ENCODE assay signal across 20 cellular contexts in the genomic region with DNA sequence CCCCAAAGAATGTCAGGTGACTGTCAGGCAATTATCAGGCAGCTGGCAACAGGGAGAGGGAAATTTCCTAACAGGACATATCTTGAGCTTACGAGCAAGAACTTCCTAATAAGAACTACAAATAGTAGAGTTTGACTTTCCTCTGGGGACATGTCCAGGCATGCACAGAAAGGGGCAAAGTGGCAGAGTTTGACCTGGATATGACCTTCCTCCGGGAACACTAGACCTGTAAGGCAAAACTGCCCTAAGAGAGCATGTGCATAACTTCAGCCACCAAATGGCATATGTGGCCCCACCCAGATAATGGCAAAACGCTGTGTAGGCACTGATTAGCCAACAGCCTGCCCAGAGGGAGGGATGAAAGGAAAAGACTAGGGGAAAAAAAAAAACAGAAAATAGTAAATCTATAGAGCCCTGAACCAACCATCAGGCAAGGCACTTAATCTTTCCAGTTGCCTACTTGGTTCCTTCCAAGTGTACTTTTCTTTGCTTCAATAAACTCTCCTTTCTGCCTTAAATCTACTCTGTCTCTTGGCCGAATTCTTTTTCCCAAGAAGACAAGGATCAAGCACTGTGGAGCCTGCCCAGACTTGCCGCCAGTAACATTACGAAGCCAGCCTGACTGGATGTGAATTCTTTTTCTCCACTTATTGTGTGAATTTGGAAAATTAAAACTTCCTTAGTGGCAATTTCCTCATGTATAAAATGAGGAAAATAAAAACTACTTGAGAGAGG.
DNase-seq lines count a peak whose midpoint lies in the region; ATAC-seq and TF ChIP-seq lines count a peak whose summit lies in the region.
"Had no signal": no experiment of that assay in that cellular context is flagged by ENCODE, and none has a peak within 500 bp of the region (broad histone marks: within the 10 kb centered on the region; RNA-seq: fewer than 3 reads in every experiment).

No MANE protein-coding gene starts in this region.

- H3K23ac ChIP-seq in mesenchymal stem cell (ENCODE audit: low read length in 2 of 2) = peak overlapping the region in 1 of 2 experiments; percentile 72

- peak overlapping the region in 1 of 2 experiments; percentile 15 for H3K4ac ChIP-seq in mesenchymal stem cell (ENCODE audit: low read depth in 1 of 2, low read length in 2 of 2)

- H3K27me3 Mint-ChIP-seq in T-cell = peaks cover 9% of the 10 kb centered on the region in 2 donors

- H3K9me3 Mint-ChIP-seq in T-cell = no peaks in the 10 kb centered on the region
- H3K9me3 Mint-ChIP-seq: activated naive CD8-positive, alpha-beta T cell treated with anti-CD3 and anti-CD28 coated beads, Interleukin-2, amount 50 U/mL, for 24 hours; natural killer cell had no signal

- WGBS in mesenchymal stem cell = 89% methylated on average over 3 of the region's 6 CpGs

- POLR2A ChIA-PET in T-cell (lab: Charles Lee) = no interaction called here

- no peak overlapping the region for H2BK12ac ChIP-seq in mesenchymal stem cell (ENCODE audit: low read length in 2 of 2)

- H3K36me3 Mint-ChIP-seq in T-cell = no peaks in the 10 kb centered on the region
- H3K36me3 Mint-ChIP-seq: memory B cell, natural killer cell had no signal

- H3K9me3 ChIP-seq in mesenchymal stem cell (ENCODE audit: control insufficient read depth, low read length) = no peaks in the 10 kb centered on the region
- H3K9me3 ChIP-seq: pancreas, sigmoid colon had no signal

- peak overlapping the region; percentile 34 for H2BK120ac ChIP-seq in mesenchymal stem cell (ENCODE audit: low read depth, low read length)

- no peak overlapping the region for H3K4me3 ChIP-seq in epithelial cell of esophagus (ENCODE audit: low read length)
- no peak overlapping the region for H3K4me3 ChIP-seq in mesenchymal stem cell (ENCODE audit: insufficient read depth in 1 of 2, low read depth in 1 of 2, low read length in 2 of 2)
- H3K4me3 ChIP-seq: pancreas, sigmoid colon had no signal

- ATAC-seq in T-cell (replicated peaks in 1 of 4) = no peak
- ATAC-seq: activated naive CD8-positive, alpha-beta T cell treated with anti-CD3 and anti-CD28 coated beads, Interleukin-2, amount 50 U/mL, for 24 hours; natural killer cell; pancreas had no signal

- H3K4me3 Mint-ChIP-seq in T-cell = no peak overlapping the region
- H3K4me3 Mint-ChIP-seq: activated naive CD8-positive, alpha-beta T cell treated with anti-CD3 and anti-CD28 coated beads, Interleukin-2, amount 50 U/mL, for 24 hours; memory B cell; natural killer cell had no signal

- no peak for TF ChIP-seq CTCF in epithelial cell of esophagus (IDR thresholded peaks at IDR 0.05; ENCODE audit: insufficient read depth, low read depth, low read length, missing control alignments)

- CTCF ChIA-PET in T-cell (lab: Charles Lee) = no interaction called here

- H2BK5ac ChIP-seq in mesenchymal stem cell (ENCODE audit: low read depth, low read length, poor library complexity, severe bottlenecking) = no peak overlapping the region

- no peaks in the 10 kb centered on the region for H3K79me1 ChIP-seq in mesenchymal stem cell (replicated peaks; ENCODE audit: low read length, poor library complexity, severe bottlenecking)

- no peak overlapping the region for H2AK5ac ChIP-seq in mesenchymal stem cell (ENCODE audit: low read length, severe bottlenecking)

- peak overlapping the region; percentile 68 for H4K91ac ChIP-seq in mesenchymal stem cell (ENCODE audit: low read length)

- no peak overlapping the region for H2BK15ac ChIP-seq in mesenchymal stem cell (ENCODE audit: low read depth, poor library complexity, severe bottlenecking)

- peak overlapping the region; percentile 78 to 79 for H3K18ac ChIP-seq in mesenchymal stem cell (ENCODE audit: low read depth in 1 of 2, low read length in 2 of 2)

- H3K27ac Mint-ChIP-seq in T-cell = no peak overlapping the region
- H3K27ac Mint-ChIP-seq: activated naive CD8-positive, alpha-beta T cell treated with anti-CD3 and anti-CD28 coated beads, Interleukin-2, amount 50 U/mL, for 24 hours; memory B cell; natural killer cell had no signal

- H3K4me1 Mint-ChIP-seq in T-cell = no peaks in the 10 kb centered on the region
- H3K4me1 Mint-ChIP-seq: activated naive CD8-positive, alpha-beta T cell treated with anti-CD3 and anti-CD28 coated beads, Interleukin-2, amount 50 U/mL, for 24 hours; memory B cell; natural killer cell had no signal

- peak overlapping the region; percentile 61 for H2AFZ ChIP-seq in mesenchymal stem cell (ENCODE audit: low read depth, low read length)

- no peak overlapping the region for H3K27ac ChIP-seq in mesenchymal stem cell (ENCODE audit: low read length, poor library complexity, severe bottlenecking)
- H3K27ac ChIP-seq: pancreas, sigmoid colon had no signal

- H3K27me3 ChIP-seq in mesenchymal stem cell (ENCODE audit: control insufficient read depth in 1 of 2, insufficient read depth in 1 of 2, low read length in 2 of 2) = peaks cover 0 to 10% of the 10 kb centered on the region in 2 experiments
- H3K27me3 ChIP-seq: pancreas, sigmoid colon had no signal

- no peak overlapping the region for H3K4me2 ChIP-seq in mesenchymal stem cell (ENCODE audit: low read length, poor library complexity, severe bottlenecking)

- DNase-seq in DMS 273 treated with DMSO at 0.1 percent for 48 hours (lab: John Stamatoyannopoulos, UW) = peak; percentile 2
- DNase-seq in NCI-H2171 (lab: John Stamatoyannopoulos, UW) = peak; percentile 38
- peak; percentile 80 for DNase-seq in epithelial cell of esophagus (ENCODE audit: low read depth)
- no peak for DNase-seq in mesenchymal stem cell
- DNase-seq in AG08396 (ENCODE audit: low spot score) = no peak
- no peak for DNase-seq in posterior vena cava (ENCODE audit: low spot score)
- DNase-seq in Kasumi-1 (lab: John Stamatoyannopoulos, UW) = no peak
- no peak for DNase-seq in T-cell
- DNase-seq: activated CD4-positive, alpha-beta T cell treated with anti-CD3 and anti-CD28 coated beads for 4 hours; activated effector memory CD4-positive, alpha-beta T cell treated with Interleukin-2 at 50 U/mL for 16 hours; activated naive CD8-positive, alpha-beta T cell treated with anti-CD3 and anti-CD28 coated beads, Interleukin-2, amount 50 U/mL, for 24 hours; H7; islet precursor cell; natural killer cell; NCI-H187 treated with DMSO at 0.1 percent for 48 hours; pancreas; sigmoid colon; stimulated activated CD4-positive, alpha-beta T cell treated with anti-CD3 and anti-CD28 coated beads, Interleukin-1b, Interleukin-23, amount 100 ng/mL, for 48 hours; stimulated activated naive CD4-positive, alpha-beta T cell had no signal

- H3K14ac ChIP-seq in mesenchymal stem cell (ENCODE audit: low read length in 2 of 2) = no peak overlapping the region

- H3K9ac ChIP-seq in mesenchymal stem cell (ENCODE audit: low read length) = no peak overlapping the region

- intact Hi-C loops in posterior vena cava (cut with DNase I) = no loop called here

- H4K8ac ChIP-seq in mesenchymal stem cell (ENCODE audit: low read length) = no peak overlapping the region

- no peaks in the 10 kb centered on the region for H3K36me3 ChIP-seq in mesenchymal stem cell (ENCODE audit: control insufficient read depth in 1 of 2, insufficient read depth in 2 of 2, low read depth in 1 of 2, low read length in 2 of 2)
- H3K36me3 ChIP-seq: pancreas, sigmoid colon had no signal

- H3K4me1 ChIP-seq in mesenchymal stem cell (ENCODE audit: control insufficient read depth, insufficient read depth, low read depth, low read length) = peaks cover 2% of the 10 kb centered on the region

Comparison
In these comparisons a context has a peak if more than half of its experiments do, and no peak if none do; other contexts are left out.
1. DNase-seq: peak in DMS 273 treated with DMSO at 0.1 percent for 48 hours (single experiment), NCI-H2171 (single experiment) and epithelial cell of esophagus (single experiment); none in mesenchymal stem cell (single experiment), AG08396 (single experiment), posterior vena cava (single experiment), Kasumi-1 (0 of 2) and T-cell (0 of 34).